ENCODE assay signal across 2 cellular contexts in genomic region chr20:25019381-25020155, GRCh38.
TF ChIP-seq lines count a peak whose summit lies in the region.

No MANE protein-coding gene starts in this region.

TF ChIP-seq in H1, 55 proteins besides CTCF, POLR2A, EP300 and RAD21 (continued from another document):
- TF ChIP-seq SUZ12 (IDR thresholded peaks at IDR 0.05; ENCODE audit: low read length): no peak
- TF ChIP-seq GABPA (IDR thresholded peaks at IDR 0.05; ENCODE audit: borderline replicate concordance, insufficient read depth, low read length): no peak
- no peak for TF ChIP-seq CBX5 (IDR thresholded peaks at IDR 0.05; ENCODE audit: low read depth, low read length)
- no peak for TF ChIP-seq HDAC2 (IDR thresholded peaks at IDR 0.05; ENCODE audit: borderline replicate concordance in 1 of 2, low read depth in 2 of 2, low read length in 2 of 2)

TF ChIP-seq in GM12891, 5 proteins besides CTCF, POLR2A, EP300 and RAD21 (continued from another document):
- TF ChIP-seq PAX5 (IDR thresholded peaks at IDR 0.05; ENCODE audit: insufficient read depth, low read length, severe bottlenecking) (no peak), POLR2AphosphoS5 (IDR thresholded peaks at IDR 0.05; ENCODE audit: low read depth, low read length) (no peak), POU2F2 (IDR thresholded peaks at IDR 0.05; ENCODE audit: low read depth, low read length) (no peak)
